In the genomic region with DNA sequence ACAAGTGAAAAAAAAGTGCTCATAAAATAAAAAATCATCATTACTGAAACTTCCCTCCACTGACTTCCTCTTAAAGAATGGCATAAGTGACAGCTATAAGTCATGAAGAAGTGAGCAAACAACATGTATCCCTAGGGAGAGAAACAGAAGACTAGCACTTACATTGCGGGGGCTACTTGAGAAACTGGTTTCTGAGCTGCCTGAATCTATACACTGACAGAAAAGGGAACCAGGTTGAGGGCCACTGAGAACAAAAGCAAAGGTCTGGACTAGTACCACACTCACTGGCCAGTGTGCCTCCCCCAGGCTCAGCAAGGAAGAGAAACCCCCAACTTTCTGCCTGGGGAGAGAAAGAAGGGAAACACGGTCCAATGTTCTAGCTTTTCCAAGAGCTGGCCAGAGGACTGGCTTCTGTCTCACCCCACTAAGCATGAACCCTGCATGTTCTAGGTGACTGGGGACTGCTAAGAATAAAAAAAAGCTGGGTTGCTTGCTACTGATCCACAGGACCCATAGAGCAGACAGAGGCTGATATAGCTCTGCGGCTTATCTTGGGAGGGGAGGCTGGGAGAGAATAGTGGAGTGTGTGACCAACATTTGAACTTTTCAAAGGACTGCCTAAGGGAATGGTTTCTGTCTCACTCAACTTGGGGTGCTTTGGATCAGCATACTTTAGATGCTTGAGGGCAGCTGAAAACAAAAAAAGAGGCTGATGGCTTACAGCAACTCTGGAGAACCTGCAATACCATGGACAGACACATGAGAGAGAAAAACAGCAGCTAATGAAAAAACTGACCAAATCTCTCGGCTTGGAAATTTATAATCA, we compare ENCODE assay signal across 8 cellular contexts. TPM values are rescaled to one million over a fixed set of nuclear protein-coding genes. Genes with fewer than 3 reads are reported as not detected.
DNase-seq lines count a peak whose midpoint lies in the region; ATAC-seq and FAIRE-seq lines count a peak whose summit lies in the region.

No MANE protein-coding gene starts in this region.

- no peaks in the 10 kb centered on the region for H3K4me1 ChIP-seq in small intestine (ENCODE audit: control insufficient read depth in 2 of 2, insufficient read depth in 1 of 2, low read depth in 1 of 2, low read length in 1 of 2)

- H3K4me3 ChIP-seq in small intestine (ENCODE audit: low read depth in 1 of 2, low read length in 2 of 2) (no peak overlapping the region), H7 (ENCODE audit: insufficient read depth, low read depth, low read length) (no peak overlapping the region)

- H3K27me3 ChIP-seq in small intestine (ENCODE audit: control insufficient read depth in 2 of 2, insufficient read depth in 2 of 2, low read length in 2 of 2) = no peaks in the 10 kb centered on the region
- no peaks in the 10 kb centered on the region for H3K27me3 ChIP-seq in H7 (ENCODE audit: control insufficient read depth, insufficient read depth, low read length)

- peak; percentile 79 for ATAC-seq in GM21528 (IDR thresholded peaks at IDR 0.05; ENCODE audit: low FRiP score, unreplicated experiment)
- ATAC-seq in HG03571 (IDR thresholded peaks at IDR 0.05; ENCODE audit: unreplicated experiment) = peak; percentile 91

- peaks cover 0 to 9% of the 10 kb centered on the region in 2 donors for H3K36me3 ChIP-seq in small intestine (ENCODE audit: control insufficient read depth in 2 of 2, insufficient read depth in 2 of 2, low read length in 2 of 2)
- H3K36me3 ChIP-seq in H7 (replicated peaks; ENCODE audit: control insufficient read depth, insufficient read depth, low read length) = no peaks in the 10 kb centered on the region; the same call in 1 of the 2 replicates

- 91 to 95% (median 92%) methylated on average over 4 of the region's 4 CpGs for WGBS in small intestine, 3 donors

- H3K9me3 ChIP-seq in small intestine (ENCODE audit: control insufficient read depth, low read depth) = no peaks in the 10 kb centered on the region

- DNase-seq in EL (peak; percentile 79), foreskin melanocyte (peak; percentile 76), SHP77 treated with DMSO at 0.1 percent for 48 hours (lab: John Stamatoyannopoulos, UW) (no peak), small intestine (no peak), H7 (no peak), kidney glomerular epithelial cell (lab: John Stamatoyannopoulos, UW) (no peak)

- FAIRE-seq in small intestine (lab: Jason Lieb, UNC) = no peak

- no peak overlapping the region for H3K27ac ChIP-seq in small intestine (ENCODE audit: low read depth in 1 of 2, low read length in 1 of 2)

RNA-seq across cellular contexts. Expression of gene RAD18, which starts 8.1 kb away (rescaled TPM):
- 10 to 100 TPM in 1 of 3 donors, 1 to 10 TPM in 2; 6.2 to 16.3 (median 9.9) TPM for polyA plus RNA-seq in small intestine
- total RNA-seq in H7 (2014; rRNA removed; shearing (Covaris generic)) = 18.4 and 21.0 TPM in 2 replicates

Comparison
In these comparisons a context has a peak if more than half of its experiments do, and no peak if none do; other contexts are left out.
1. DNase-seq: peak in EL (single experiment) and foreskin melanocyte (single experiment); none in SHP77 treated with DMSO at 0.1 percent for 48 hours (single experiment), small intestine (single experiment), H7 (single experiment) and kidney glomerular epithelial cell (single experiment).